In genomic region chr7:124649397-124650029, GRCh38 we compare ENCODE assay signal across 12 cellular contexts.
DNase-seq lines count a peak whose midpoint lies in the region; ATAC-seq and TF ChIP-seq lines count a peak whose summit lies in the region.
"Had no signal": no experiment of that assay in that cellular context is flagged by ENCODE, and none has a peak within 500 bp of the region (broad histone marks: within the 10 kb centered on the region; RNA-seq: fewer than 3 reads in every experiment).

No MANE protein-coding gene starts in this region.

- no peak overlapping the region for H3K27ac ChIP-seq in skeletal muscle tissue (ENCODE audit: low read depth, low read length)

- peak overlapping the region; percentile 86 for H3K27ac Mint-ChIP-seq in activated T-cell treated with anti-CD3 and anti-CD28 coated beads, Interleukin-2, amount 50 U/mL, for 72 hours
- H3K27ac Mint-ChIP-seq in T-helper 17 cell (peak overlapping the region; percentile 64), WTC11 (no peak overlapping the region)
- H3K27ac Mint-ChIP-seq: activated T-cell treated with anti-CD3 and anti-CD28 coated beads, Interleukin-2, amount 50 U/mL, for 24 hours had no signal

- H3K9me3 ChIP-seq in T-helper 17 cell (ENCODE audit: control insufficient read depth, low read length, poor library complexity, severe bottlenecking) (no peaks in the 10 kb centered on the region), skeletal muscle tissue (ENCODE audit: control insufficient read depth in 3 of 3, low read length in 3 of 3) (no peaks in the 10 kb centered on the region)

- H3K4me3 Mint-ChIP-seq in activated T-cell treated with anti-CD3 and anti-CD28 coated beads, Interleukin-2, amount 50 U/mL, for 72 hours: peak overlapping the region; percentile 27 to 92
- H3K4me3 Mint-ChIP-seq in T-helper 17 cell: peak overlapping the region; percentile 72
- no peak overlapping the region for H3K4me3 Mint-ChIP-seq in WTC11
- H3K4me3 Mint-ChIP-seq: activated T-cell treated with anti-CD3 and anti-CD28 coated beads, Interleukin-2, amount 50 U/mL, for 24 hours had no signal

- peaks cover 0 to 7% of the 10 kb centered on the region in 2 donors for H3K9me3 Mint-ChIP-seq in activated T-cell treated with anti-CD3 and anti-CD28 coated beads, Interleukin-2, amount 50 U/mL, for 72 hours
- H3K9me3 Mint-ChIP-seq in WTC11: 0 out of 2 replicates have a peak, but pooled peaks cover 4% of the 10 kb centered on the region
- H3K9me3 Mint-ChIP-seq: activated T-cell treated with anti-CD3 and anti-CD28 coated beads, Interleukin-2, amount 50 U/mL, for 24 hours had no signal

- DNase-seq in activated T-cell treated with anti-CD3 and anti-CD28 coated beads, Interleukin-2, amount 50 U/mL, for 72 hours: no peak
- DNase-seq in activated T-cell treated with anti-CD3 and anti-CD28 coated beads, Interleukin-2, amount 50 U/mL, for 1 hour: no peak
- DNase-seq in T-helper 17 cell (no peak), NCI-H510A (lab: John Stamatoyannopoulos, UW) (no peak), WTC11 (ENCODE audit: low spot score) (no peak)
- DNase-seq: activated T-cell treated with anti-CD3 and anti-CD28 coated beads, Interleukin-2, amount 50 U/mL, for 24 hours; AML-193; cerebellar nuclear complex; NCI-H2171 had no signal

- CTCF ChIA-PET in WTC11 (lab: Charles Lee): no interaction called here

- H3K27me3 ChIP-seq in skeletal muscle tissue (ENCODE audit: control insufficient read depth in 3 of 3, insufficient read depth in 3 of 3, low read length in 3 of 3): no peaks in the 10 kb centered on the region

- no peak for ATAC-seq in activated T-cell treated with anti-CD3 and anti-CD28 coated beads, Interleukin-2, amount 50 U/mL, for 72 hours (replicated peaks in 1 of 2)
- peak; percentile 47 for ATAC-seq in HG02588 (IDR thresholded peaks at IDR 0.05; ENCODE audit: unreplicated experiment)
- no peak for ATAC-seq in T-helper 17 cell
- ATAC-seq in HG03280 (IDR thresholded peaks at IDR 0.05; ENCODE audit: unreplicated experiment): no peak
- no peak for ATAC-seq in WTC11

- no peaks in the 10 kb centered on the region for H3K4me1 ChIP-seq in skeletal muscle tissue (ENCODE audit: control insufficient read depth in 3 of 3, insufficient read depth in 3 of 3, low read length in 3 of 3)

- H3K36me3 ChIP-seq in skeletal muscle tissue (ENCODE audit: control insufficient read depth in 3 of 3, insufficient read depth in 3 of 3, low read length in 3 of 3): no peaks in the 10 kb centered on the region

- no peaks in the 10 kb centered on the region for H3K27me3 Mint-ChIP-seq in activated T-cell treated with anti-CD3 and anti-CD28 coated beads, Interleukin-2, amount 50 U/mL, for 72 hours (ENCODE audit: low read depth)
- H3K27me3 Mint-ChIP-seq in T-helper 17 cell (no peaks in the 10 kb centered on the region), WTC11 (ENCODE audit: low read depth) (no peaks in the 10 kb centered on the region)
- H3K27me3 Mint-ChIP-seq: activated T-cell treated with anti-CD3 and anti-CD28 coated beads, Interleukin-2, amount 50 U/mL, for 24 hours had no signal

- no peak for TF ChIP-seq CTCF in WTC11 (IDR thresholded peaks at IDR 0.05)

- POLR2A ChIA-PET in WTC11 (lab: Charles Lee): no interaction called here

- H3K36me3 Mint-ChIP-seq in activated T-cell treated with anti-CD3 and anti-CD28 coated beads, Interleukin-2, amount 50 U/mL, for 72 hours (ENCODE audit: insufficient read depth in 2 of 2): no peaks in the 10 kb centered on the region
- no peaks in the 10 kb centered on the region for H3K36me3 Mint-ChIP-seq in T-helper 17 cell (ENCODE audit: low read depth)
- H3K36me3 Mint-ChIP-seq in WTC11: no peaks in the 10 kb centered on the region

- no peak overlapping the region for H3K9ac ChIP-seq in skeletal muscle tissue (ENCODE audit: low read depth in 1 of 3, low read length in 3 of 3)

- H3K4me1 Mint-ChIP-seq in activated T-cell treated with anti-CD3 and anti-CD28 coated beads, Interleukin-2, amount 50 U/mL, for 72 hours (ENCODE audit: low read depth): peaks cover 4% of the 10 kb centered on the region
- H3K4me1 Mint-ChIP-seq in T-helper 17 cell (peaks cover 10% of the 10 kb centered on the region), WTC11 (peaks cover 4% of the 10 kb centered on the region; the same call in 1 of the 2 replicates)

- peak overlapping the region in 2 of 3 donors; percentile 23 to 49 for H3K4me3 ChIP-seq in skeletal muscle tissue (ENCODE audit: low read length in 3 of 3)

TF ChIP-seq in WTC11, 78 proteins besides CTCF, POLR2A, EP300 and RAD21:
- TF ChIP-seq ZNF281 (CRISPR knock-in tag; IDR thresholded peaks at IDR 0.05) (no peak), JUN (CRISPR knock-in tag; IDR thresholded peaks at IDR 0.05) (no peak), NFYB (CRISPR knock-in tag; conservative IDR thresholded peaks at IDR 0.05; ENCODE audit: low read depth) (no peak), ZBTB43 (CRISPR knock-in tag; IDR thresholded peaks at IDR 0.05) (no peak), SMAD4 (CRISPR knock-in tag; IDR thresholded peaks at IDR 0.05) (no peak), FOXP4 (CRISPR knock-in tag; IDR thresholded peaks at IDR 0.05) (no peak), E2F1 (CRISPR knock-in tag; IDR thresholded peaks at IDR 0.05) (no peak), NFE2L1 (CRISPR knock-in tag; IDR thresholded peaks at IDR 0.05) (no peak), GRHL2 (CRISPR knock-in tag; IDR thresholded peaks at IDR 0.05; ENCODE audit: insufficient replicate concordance, severe bottlenecking) (no peak)
- TF ChIP-seq, protein P1, sequence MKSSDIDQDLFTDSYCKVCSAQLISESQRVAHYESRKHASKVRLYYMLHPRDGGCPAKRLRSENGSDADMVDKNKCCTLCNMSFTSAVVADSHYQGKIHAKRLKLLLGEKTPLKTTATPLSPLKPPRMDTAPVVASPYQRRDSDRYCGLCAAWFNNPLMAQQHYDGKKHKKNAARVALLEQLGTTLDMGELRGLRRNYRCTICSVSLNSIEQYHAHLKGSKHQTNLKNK (CRISPR knock-in tag; IDR thresholded peaks at IDR 0.05): no peak
